ENCODE assay signal across 9 cellular contexts in genomic region chr22:26479043-26479791, GRCh38. TPM values are rescaled to one million over a fixed set of nuclear protein-coding genes. Genes with fewer than 3 reads are reported as not detected.
DNase-seq lines count a peak whose midpoint lies in the region; ATAC-seq, FAIRE-seq and TF ChIP-seq lines count a peak whose summit lies in the region.
"Had no signal": no experiment of that assay in that cellular context is flagged by ENCODE, and none has a peak within 500 bp of the region (broad histone marks: within the 10 kb centered on the region; RNA-seq: fewer than 3 reads in every experiment).

No MANE protein-coding gene starts in this region.

- H3K27me3 ChIP-seq in pancreas: no peaks in the 10 kb centered on the region

- TF ChIP-seq CTCF in pancreas (IDR thresholded peaks at IDR 0.05): no peak

- DNase-seq in GM12892 (ENCODE audit: insufficient read length) (no peak), NCI-H2227 treated with DMSO at 0.1 percent for 48 hours (lab: John Stamatoyannopoulos, UW) (peak; percentile 4), pancreas (no peak), urothelium cell line (ENCODE audit: low spot score) (no peak), RKO (ENCODE audit: low spot score) (no peak), hepatic stellate cell (ENCODE audit: low spot score) (no peak), NCI-H524 treated with DMSO at 0.1 percent for 48 hours (lab: John Stamatoyannopoulos, UW) (no peak)
- DNase-seq: amniotic stem cell had no signal

- ATAC-seq in pancreas: peak in 2 of 4 donors; percentile 2 to 12

- H3K4me1 Mint-ChIP-seq in dendritic cell treated with granulocyte-macrophage colony-stimulating factor and Interleukin-4, amounts not matched to agents 40 ng/mL and 50 ng/mL, for 4 days (ENCODE audit: low read depth): peaks cover 73% of the 10 kb centered on the region

- intact Hi-C loops in dendritic cell treated with granulocyte-macrophage colony-stimulating factor and Interleukin-4, amounts not matched to agents 40 ng/mL and 50 ng/mL, for 4 days (cut with micrococcal nuclease): no loop called here
- intact Hi-C loops in pancreas (cut with DNase I): no loop called here

- peaks cover 9 to 31% (median 17%) of the 10 kb centered on the region in 3 donors for H3K4me1 ChIP-seq in pancreas

- peak overlapping the region; percentile 95 for H3K27ac Mint-ChIP-seq in dendritic cell treated with granulocyte-macrophage colony-stimulating factor and Interleukin-4, amounts not matched to agents 40 ng/mL and 50 ng/mL, for 4 days

- 28 to 32% methylated on average over 12 of the region's 12 CpGs for WGBS in pancreas, 2 donors

- no peaks in the 10 kb centered on the region for H3K9me3 Mint-ChIP-seq in dendritic cell treated with granulocyte-macrophage colony-stimulating factor and Interleukin-4, amounts not matched to agents 40 ng/mL and 50 ng/mL, for 4 days

- no peaks in the 10 kb centered on the region for H3K9me3 ChIP-seq in pancreas

- H3K36me3 ChIP-seq in pancreas: peaks cover 0 to 13% (median 0%) of the 10 kb centered on the region in 3 donors

- H3K4me3 Mint-ChIP-seq in dendritic cell treated with granulocyte-macrophage colony-stimulating factor and Interleukin-4, amounts not matched to agents 40 ng/mL and 50 ng/mL, for 4 days: peak overlapping the region; percentile 68

- no peaks in the 10 kb centered on the region for H3K27me3 Mint-ChIP-seq in dendritic cell treated with granulocyte-macrophage colony-stimulating factor and Interleukin-4, amounts not matched to agents 40 ng/mL and 50 ng/mL, for 4 days

- peak; percentile 66 for FAIRE-seq in GM12892 (lab: Jason Lieb, UNC)
- FAIRE-seq in pancreas (lab: Jason Lieb, UNC): no peak
- no peak for FAIRE-seq in urothelium cell line (lab: Jason Lieb, UNC)

- peak overlapping the region; percentile 42 to 74 (median 57) for H3K27ac ChIP-seq in pancreas

- peak overlapping the region in 2 of 4 donors; percentile 22 to 26 for H3K4me3 ChIP-seq in pancreas

- H3K36me3 Mint-ChIP-seq in dendritic cell treated with granulocyte-macrophage colony-stimulating factor and Interleukin-4, amounts not matched to agents 40 ng/mL and 50 ng/mL, for 4 days (ENCODE audit: low read depth): peaks cover 73% of the 10 kb centered on the region

- TF ChIP-seq POLR2A in GM12892 (IDR thresholded peaks at IDR 0.05; ENCODE audit: low read depth, low read length): no peak

RNA-seq across cellular contexts. Expression of gene HPS4, which starts 4.4 kb away (rescaled TPM):
- 25.8 TPM for polyA plus RNA-seq in GM12892 (2012; ENCODE audit: missing spikeins)
- total RNA-seq in pancreas: 10 to 100 TPM; 14.4 to 24.7 (median 19.6) TPM
- 10 to 100 TPM; 20.5 to 29.5 TPM for polyA plus RNA-seq in pancreas

RNA-seq across cellular contexts. Expression of gene SRRD, which starts 4.5 kb away (rescaled TPM):
- 23.0 TPM for polyA plus RNA-seq in GM12892 (2012; ENCODE audit: missing spikeins)
- 10 to 100 TPM in 4 of 6 donors, 1 to 10 TPM in 2; 9.5 to 13.6 (median 10.8) TPM for total RNA-seq in pancreas
- polyA plus RNA-seq in pancreas: 10 to 100 TPM in 1 of 2 donors, 1 to 10 TPM in 1; 6.3 to 11.2 TPM

RNA-seq across cellular contexts. Expression of gene TFIP11, which starts 33.1 kb away (rescaled TPM):
- 17.2 TPM for polyA plus RNA-seq in GM12892 (2012; ENCODE audit: missing spikeins)
- 10 to 100 TPM; 11.0 to 24.2 (median 15.7) TPM for total RNA-seq in pancreas
- polyA plus RNA-seq in pancreas: 10 to 100 TPM; 20.5 to 26.7 TPM

RNA-seq across cellular contexts. Expression of gene ASPHD2, which starts 50.2 kb away (rescaled TPM):
- polyA plus RNA-seq in GM12892 (2012; ENCODE audit: missing spikeins): 2.7 TPM
- under 1 TPM; 0.14 to 0.75 (median 0.27) TPM for total RNA-seq in pancreas
- under 1 TPM; 0.23 to 0.33 TPM for polyA plus RNA-seq in pancreas
